ENCODE assay signal across 18 cellular contexts in genomic region chr15:52306270-52306669, GRCh38. TPM values are rescaled to one million over a fixed set of nuclear protein-coding genes. Genes with fewer than 3 reads are reported as not detected.
DNase-seq lines count a peak whose midpoint lies in the region; FAIRE-seq and TF ChIP-seq lines count a peak whose summit lies in the region.
"Had no signal": no experiment of that assay in that cellular context is flagged by ENCODE, and none has a peak within 500 bp of the region (broad histone marks: within the 10 kb centered on the region; RNA-seq: fewer than 3 reads in every experiment).

No MANE protein-coding gene starts in this region.

- H3K27me3 ChIP-seq in astrocyte (ENCODE audit: insufficient read depth, low read length) (no peaks in the 10 kb centered on the region), stomach (no peaks in the 10 kb centered on the region), left ventricle myocardium inferior (ENCODE audit: low read depth) (no peaks in the 10 kb centered on the region)
- H3K27me3 ChIP-seq: BE2C, thyroid gland had no signal

- no peak for TF ChIP-seq EP300 in stomach (IDR thresholded peaks at IDR 0.05)

- H3K9me3 ChIP-seq in astrocyte (ENCODE audit: insufficient read depth, low read depth, low read length) (no peaks in the 10 kb centered on the region), stomach (no peaks in the 10 kb centered on the region), left ventricle myocardium inferior (replicated peaks) (no peaks in the 10 kb centered on the region)
- H3K9me3 ChIP-seq: BE2C, thyroid gland had no signal

- peaks cover 5% of the 10 kb centered on the region for H3K9me3 Mint-ChIP-seq in astrocyte (ENCODE audit: unreplicated experiment)

- H3K4me1 ChIP-seq in astrocyte (ENCODE audit: insufficient read depth, low read length) (no peaks in the 10 kb centered on the region), stomach (no peaks in the 10 kb centered on the region), left ventricle myocardium inferior (peaks cover 12% of the 10 kb centered on the region)
- H3K4me1 ChIP-seq: BE2C had no signal

- intact Hi-C loops in stomach (cut with DNase I; ENCODE audit: low total_unique reads) (no loop called here), left ventricle myocardium inferior (cut with micrococcal nuclease) (loop anchor here (10.0 kb wide), 1 partner anchor 221 kb away; no protein-coding TSS in a partner anchor)

- no peaks in the 10 kb centered on the region for H4K20me1 ChIP-seq in astrocyte (ENCODE audit: insufficient read depth, low read length)

- DNase-seq in AG08396 (ENCODE audit: low spot score), result peak; percentile 24
- peak; percentile 86 for DNase-seq in HCEC 1CT
- DNase-seq in astrocyte (ENCODE audit: low read depth), result peak; percentile 45
- peak; percentile 9 for DNase-seq in fibroblast of the conjunctiva (ENCODE audit: low read depth)
- no peak for DNase-seq in stomach
- DNase-seq in left ventricle myocardium inferior, result no peak
- DNase-seq in NCI-H1436 (lab: John Stamatoyannopoulos, UW), result no peak
- no peak for DNase-seq in midbrain (lab: John Stamatoyannopoulos, UW)
- DNase-seq: activated CD4-positive, alpha-beta memory T cell treated with anti-CD3 and anti-CD28 coated beads, Interleukin-2, amount 10 ng/mL, durations not matched to agents 7 days and 5 days; amygdala; BE2C; left ventricle myocardium superior; NCI-H2081 treated with DMSO at 0.1 percent for 48 hours; NCI-H526; stimulated activated CD4-positive, alpha-beta T cell treated with anti-CD3 and anti-CD28 coated beads, Interleukin-4, amount 100 ng/mL, for 4 hours; thyroid gland had no signal

- peaks cover 17% of the 10 kb centered on the region for H3K36me3 Mint-ChIP-seq in astrocyte (ENCODE audit: low read depth, unreplicated experiment)

- H3K4me1 Mint-ChIP-seq in astrocyte (ENCODE audit: low read depth, unreplicated experiment), result no peaks in the 10 kb centered on the region

- H3K27ac Mint-ChIP-seq in astrocyte (ENCODE audit: unreplicated experiment), result no peak overlapping the region
- H3K27ac Mint-ChIP-seq: activated CD4-positive, alpha-beta memory T cell treated with anti-CD3 and anti-CD28 coated beads, Interleukin-2, amount 10 ng/mL, durations not matched to agents 7 days and 5 days had no signal

- no peak overlapping the region for H3K4me2 ChIP-seq in astrocyte (ENCODE audit: low read length)

- no peak for TF ChIP-seq CTCF in astrocyte (IDR thresholded peaks at IDR 0.05; ENCODE audit: insufficient read depth, low read depth, low read length)
- no peak for TF ChIP-seq CTCF in stomach (IDR thresholded peaks at IDR 0.05)
- no peak for TF ChIP-seq CTCF in left ventricle myocardium inferior (IDR thresholded peaks at IDR 0.05; ENCODE audit: borderline replicate concordance)

- TF ChIP-seq POLR2A in stomach (IDR thresholded peaks at IDR 0.05), result no peak

- no peak for FAIRE-seq in astrocyte (lab: Jason Lieb, UNC)

- 56 to 100% (median 96%) methylated on average over 1 of the region's 1 CpG for WGBS in stomach, 5 donors

- no peaks in the 10 kb centered on the region for H3K79me2 ChIP-seq in astrocyte (ENCODE audit: insufficient read depth, low read length)

- no peak overlapping the region for H3K4me3 Mint-ChIP-seq in astrocyte (ENCODE audit: unreplicated experiment)
- H3K4me3 Mint-ChIP-seq: activated CD4-positive, alpha-beta memory T cell treated with anti-CD3 and anti-CD28 coated beads, Interleukin-2, amount 10 ng/mL, durations not matched to agents 7 days and 5 days had no signal

- H3K36me3 ChIP-seq in astrocyte (ENCODE audit: insufficient read depth, low read length) (no peaks in the 10 kb centered on the region), stomach (peaks cover 0 to 22% (median 16%) of the 10 kb centered on the region in 4 donors), left ventricle myocardium inferior (no peaks in the 10 kb centered on the region)
- H3K36me3 ChIP-seq: BE2C, thyroid gland had no signal

- H2AFZ ChIP-seq in astrocyte (ENCODE audit: low read depth, low read length), result no peak overlapping the region

- H3K4me3 ChIP-seq in astrocyte (ENCODE audit: insufficient read depth, low read depth, low read length) (no peak overlapping the region), stomach (no peak overlapping the region), left ventricle myocardium inferior (no peak overlapping the region)
- H3K4me3 ChIP-seq: coronary artery, skin epidermis, thyroid gland had no signal

- no peak overlapping the region for H3K27ac ChIP-seq in astrocyte (ENCODE audit: low read depth, low read length)
- no peak overlapping the region for H3K27ac ChIP-seq in stomach
- no peak overlapping the region for H3K27ac ChIP-seq in left ventricle myocardium inferior (replicated peaks)
- H3K27ac ChIP-seq: coronary artery, skin epidermis, thyroid gland had no signal

- H3K9ac ChIP-seq in astrocyte (ENCODE audit: low read length), result no peak overlapping the region

- no peaks in the 10 kb centered on the region for H3K27me3 Mint-ChIP-seq in astrocyte (ENCODE audit: low read depth, unreplicated experiment)
- H3K27me3 Mint-ChIP-seq: activated CD4-positive, alpha-beta memory T cell treated with anti-CD3 and anti-CD28 coated beads, Interleukin-2, amount 10 ng/mL, durations not matched to agents 7 days and 5 days had no signal

RNA-seq across cellular contexts. Expression of gene MYO5C, which starts 10.7 kb away (rescaled TPM):
- total RNA-seq in astrocyte, result 2.7 and 4.5 TPM in 2 replicates
- total RNA-seq in stomach, result 100 to 1,000 TPM in 1 of 5 donors, 10 to 100 TPM in 4; 22.8 to 148 (median 64.3) TPM
- polyA plus RNA-seq in stomach, result 1 to 10 TPM; 4.3 to 9.0 (median 5.8) TPM
- total RNA-seq in left ventricle myocardium inferior, result 2.9 TPM

Comparison
In these comparisons a context has a peak if more than half of its experiments do, and no peak if none do; other contexts are left out.
1. DNase-seq: peak in AG08396 (single experiment), HCEC 1CT (single experiment), astrocyte (single experiment) and fibroblast of the conjunctiva (single experiment); none in stomach (single experiment), left ventricle myocardium inferior (single experiment), NCI-H1436 (single experiment) and midbrain (single experiment).